In genomic region chr19:33459691-33460090, GRCh38 we compare ENCODE assay signal across 21 cellular contexts.
"Had no signal": no experiment of that assay in that cellular context is flagged by ENCODE, and none has a peak within 500 bp of the region (broad histone marks: within the 10 kb centered on the region; RNA-seq: fewer than 3 reads in every experiment).

No MANE protein-coding gene starts in this region.

- ATAC-seq: activated CD4-positive, alpha-beta T cell treated with anti-CD3 and anti-CD28 coated beads for 36 hours; activated T-helper 17 cell treated with anti-CD3 and anti-CD28 coated beads, Interleukin-2, amount 50 U/mL, for 72 hours; effector memory CD8-positive, alpha-beta T cell; natural killer cell treated with Interleukin-12 subunit alpha and Interleukin-12 subunit beta and Interleukin-15 and Interleukin-18, amount 100 ng/mL, for 72 hours; T-helper 17 cell had no signal

- H3K9me3 ChIP-seq: esophagus muscularis mucosa, pancreas, psoas muscle, right atrium auricular region, thoracic aorta had no signal

- H3K4me1 Mint-ChIP-seq: activated B cell treated with CpG ODN at 0.5 μM for 24 hours; activated CD4-positive, alpha-beta T cell treated with anti-CD3 and anti-CD28 coated beads for 36 hours; activated T-helper 17 cell treated with anti-CD3 and anti-CD28 coated beads, Interleukin-2, amount 50 U/mL, for 72 hours; memory B cell had no signal

- H3K27ac Mint-ChIP-seq: activated B cell treated with CpG ODN at 0.5 μM for 24 hours; activated CD4-positive, alpha-beta T cell treated with anti-CD3 and anti-CD28 coated beads for 36 hours; effector memory CD8-positive, alpha-beta T cell; memory B cell; natural killer cell treated with Interleukin-12 subunit alpha and Interleukin-12 subunit beta and Interleukin-15 and Interleukin-18, amount 100 ng/mL, for 72 hours had no signal

- H3K27me3 ChIP-seq: dorsolateral prefrontal cortex, esophagus muscularis mucosa, pancreas, right atrium auricular region had no signal

- H3K4me3 ChIP-seq: dorsolateral prefrontal cortex, esophagus muscularis mucosa, pancreas, psoas muscle, right atrium auricular region, SK-N-MC, thoracic aorta had no signal

- H3K27ac ChIP-seq: dorsolateral prefrontal cortex, esophagus muscularis mucosa, pancreas, psoas muscle, right atrium auricular region, SK-N-MC, thoracic aorta had no signal

- H3K9me3 Mint-ChIP-seq: activated B cell treated with CpG ODN at 0.5 μM for 24 hours; activated T-helper 17 cell treated with anti-CD3 and anti-CD28 coated beads, Interleukin-2, amount 50 U/mL, for 72 hours; brain; effector memory CD8-positive, alpha-beta T cell; memory B cell; natural killer cell treated with Interleukin-12 subunit alpha and Interleukin-12 subunit beta and Interleukin-15 and Interleukin-18, amount 100 ng/mL, for 72 hours had no signal

- H3K27me3 Mint-ChIP-seq: activated B cell treated with CpG ODN at 0.5 μM for 24 hours; activated CD4-positive, alpha-beta T cell treated with anti-CD3 and anti-CD28 coated beads for 36 hours; activated T-helper 17 cell treated with anti-CD3 and anti-CD28 coated beads, Interleukin-2, amount 50 U/mL, for 72 hours; brain; effector memory CD8-positive, alpha-beta T cell; memory B cell; natural killer cell treated with Interleukin-12 subunit alpha and Interleukin-12 subunit beta and Interleukin-15 and Interleukin-18, amount 100 ng/mL, for 72 hours; T-helper 17 cell had no signal

- H3K4me1 ChIP-seq: esophagus muscularis mucosa, pancreas, psoas muscle, right atrium auricular region had no signal

- H3K36me3 Mint-ChIP-seq: brain; natural killer cell treated with Interleukin-12 subunit alpha and Interleukin-12 subunit beta and Interleukin-15 and Interleukin-18, amount 100 ng/mL, for 72 hours had no signal

- H3K4me3 Mint-ChIP-seq: activated B cell treated with CpG ODN at 0.5 μM for 24 hours; activated CD4-positive, alpha-beta T cell treated with anti-CD3 and anti-CD28 coated beads for 36 hours; activated T-helper 17 cell treated with anti-CD3 and anti-CD28 coated beads, Interleukin-2, amount 50 U/mL, for 72 hours; brain; effector memory CD8-positive, alpha-beta T cell; memory B cell; natural killer cell treated with Interleukin-12 subunit alpha and Interleukin-12 subunit beta and Interleukin-15 and Interleukin-18, amount 100 ng/mL, for 72 hours; T-helper 17 cell had no signal

- DNase-seq: activated B cell treated with CpG ODN at 0.5 μM for 24 hours; activated CD4-positive, alpha-beta T cell treated with anti-CD3 and anti-CD28 coated beads for 36 hours; activated CD4-positive, alpha-beta T cell treated with anti-CD3 and anti-CD28 coated beads, Interleukin-2, amount 50 U/mL, for 48 hours; activated naive CD4-positive, alpha-beta T cell treated with anti-CD3 and anti-CD28 coated beads, Interleukin-2, amount 50 U/mL, for 16 hours; caudate nucleus; effector memory CD8-positive, alpha-beta T cell; hippocampal formation; psoas muscle; stimulated activated CD4-positive, alpha-beta T cell treated with anti-CD3 and anti-CD28 coated beads, Interleukin-1b, Interleukin-23, amount 100 ng/mL, for 48 hours; SW 1271; T-helper 17 cell had no signal
